In genomic region chr19:50248826-50249225, GRCh38 we compare ENCODE assay signal across 28 cellular contexts. TPM values are rescaled to one million over a fixed set of nuclear protein-coding genes. Genes with fewer than 3 reads are reported as not detected.
"Had no signal": no experiment of that assay in that cellular context is flagged by ENCODE, and none has a peak within 500 bp of the region (broad histone marks: within the 10 kb centered on the region; RNA-seq: fewer than 3 reads in every experiment).

No MANE protein-coding gene starts in this region.

- H3K4me3 ChIP-seq: colonic mucosa, esophagus squamous epithelium, gastrocnemius medialis, heart right ventricle, left lung, lower lobe of right lung, mucosa of descending colon had no signal

- H3K4me1 ChIP-seq: colonic mucosa, esophagus squamous epithelium, gastrocnemius medialis, heart right ventricle, left lung, lower lobe of right lung had no signal

- DNase-seq: cerebellar nuclear complex; colonic mucosa; cortex of kidney; effector CD8-positive, alpha-beta T cell; effector memory CD8-positive, alpha-beta T cell; endodermal cell; erythroblast; esophagus squamous epithelium; foreskin fibroblast; foreskin melanocyte; gastrocnemius medialis; glutamatergic neuron; head of caudate nucleus; heart right ventricle; hippocampal formation; immature natural killer cell; islet precursor cell; kidney; kidney glomerular epithelial cell; left lung; left ventricle myocardium superior; lower lobe of right lung; mesenchymal stem cell; mucosa of descending colon had no signal

- ATAC-seq: effector memory CD8-positive, alpha-beta T cell; esophagus mucosa; gastrocnemius medialis; left lung; left ventricle myocardium superior; lower lobe of right lung; mucosa of descending colon had no signal

- H3K36me3 ChIP-seq: colonic mucosa had no signal

- H3K27me3 ChIP-seq: colonic mucosa, gastrocnemius medialis, heart right ventricle, left lung had no signal

- H3K27ac Mint-ChIP-seq: dendritic cell treated with granulocyte-macrophage colony-stimulating factor and Interleukin-4, amounts not matched to agents 40 ng/mL and 50 ng/mL, for 4 days; effector memory CD8-positive, alpha-beta T cell; immature natural killer cell; mesothelial cell of epicardium had no signal

- H3K9me3 ChIP-seq: colonic mucosa, gastrocnemius medialis, lower lobe of right lung had no signal

- H3K4me1 Mint-ChIP-seq: immature natural killer cell, mesothelial cell of epicardium had no signal

- H3K27ac ChIP-seq: colonic mucosa, epithelial cell of prostate, esophagus squamous epithelium, gastrocnemius medialis, heart right ventricle, left lung, lower lobe of right lung had no signal

- H3K4me3 Mint-ChIP-seq: dendritic cell treated with granulocyte-macrophage colony-stimulating factor and Interleukin-4, amounts not matched to agents 40 ng/mL and 50 ng/mL, for 4 days; effector memory CD8-positive, alpha-beta T cell; endodermal cell; immature natural killer cell; mesothelial cell of epicardium had no signal

- H3K9me3 Mint-ChIP-seq: effector memory CD8-positive, alpha-beta T cell had no signal

RNA-seq across cellular contexts. Expression of gene MYH14, which starts 45.4 kb away (rescaled TPM):
- polyA plus RNA-seq: immature natural killer cell had no signal
